Comparison of ENCODE assay signal across 28 cellular contexts in genomic region chr4:31111794-31112193, GRCh38.
"Had no signal": no experiment of that assay in that cellular context is flagged by ENCODE, and none has a peak within 500 bp of the region (broad histone marks: within the 10 kb centered on the region; RNA-seq: fewer than 3 reads in every experiment).

No MANE protein-coding gene starts in this region.

- H3K36me3 ChIP-seq: colonic mucosa, esophagus squamous epithelium, gastrocnemius medialis, heart right ventricle, left lung, lower lobe of right lung had no signal

- H3K4me3 ChIP-seq: colonic mucosa, esophagus squamous epithelium, gastrocnemius medialis, heart right ventricle, left lung, lower lobe of right lung, mucosa of descending colon had no signal

- ATAC-seq: effector memory CD8-positive, alpha-beta T cell; esophagus mucosa; gastrocnemius medialis; heart right ventricle; left cardiac atrium; left lung; left ventricle myocardium superior; lower lobe of right lung; mucosa of descending colon had no signal

- H3K27me3 Mint-ChIP-seq: dendritic cell treated with granulocyte-macrophage colony-stimulating factor and Interleukin-4, amounts not matched to agents 40 ng/mL and 50 ng/mL, for 4 days; effector memory CD8-positive, alpha-beta T cell; naive B cell had no signal

- H3K27me3 ChIP-seq: colonic mucosa, esophagus squamous epithelium, gastrocnemius medialis, heart right ventricle, left lung had no signal

- H3K4me1 Mint-ChIP-seq: endodermal cell, naive B cell had no signal

- H3K9me3 Mint-ChIP-seq: dendritic cell treated with granulocyte-macrophage colony-stimulating factor and Interleukin-4, amounts not matched to agents 40 ng/mL and 50 ng/mL, for 4 days; endodermal cell; mesothelial cell of epicardium; naive B cell had no signal

- H3K9me3 ChIP-seq: colonic mucosa, esophagus squamous epithelium, gastrocnemius medialis, heart right ventricle, left lung, lower lobe of right lung, mucosa of descending colon had no signal

- FAIRE-seq: endometrium, islet of Langerhans, keratinocyte had no signal

- DNase-seq: colonic mucosa; cortex of kidney; effector CD8-positive, alpha-beta T cell; effector memory CD8-positive, alpha-beta T cell; endodermal cell; erythroblast; esophagus squamous epithelium; foreskin fibroblast; foreskin melanocyte; gastrocnemius medialis; glutamatergic neuron; head of caudate nucleus; heart right ventricle; hippocampal formation; left cardiac atrium; left lung; left ventricle myocardium superior; lower lobe of right lung; mesenchymal stem cell; mucosa of descending colon; naive B cell had no signal

- H3K4me1 ChIP-seq: colonic mucosa, esophagus squamous epithelium, left lung, lower lobe of right lung had no signal

- H3K4me3 Mint-ChIP-seq: dendritic cell treated with granulocyte-macrophage colony-stimulating factor and Interleukin-4, amounts not matched to agents 40 ng/mL and 50 ng/mL, for 4 days; effector memory CD8-positive, alpha-beta T cell; endodermal cell; mesothelial cell of epicardium; naive B cell had no signal

- H3K36me3 Mint-ChIP-seq: mesothelial cell of epicardium, naive B cell had no signal

- H3K27ac ChIP-seq: colonic mucosa, epithelial cell of prostate, esophagus squamous epithelium, gastrocnemius medialis, heart right ventricle, left lung, lower lobe of right lung had no signal

- H3K27ac Mint-ChIP-seq: dendritic cell treated with granulocyte-macrophage colony-stimulating factor and Interleukin-4, amounts not matched to agents 40 ng/mL and 50 ng/mL, for 4 days; effector memory CD8-positive, alpha-beta T cell; endodermal cell; mesothelial cell of epicardium; naive B cell had no signal
